1 cellular context compared by ENCODE assay signal in the genomic region with DNA sequence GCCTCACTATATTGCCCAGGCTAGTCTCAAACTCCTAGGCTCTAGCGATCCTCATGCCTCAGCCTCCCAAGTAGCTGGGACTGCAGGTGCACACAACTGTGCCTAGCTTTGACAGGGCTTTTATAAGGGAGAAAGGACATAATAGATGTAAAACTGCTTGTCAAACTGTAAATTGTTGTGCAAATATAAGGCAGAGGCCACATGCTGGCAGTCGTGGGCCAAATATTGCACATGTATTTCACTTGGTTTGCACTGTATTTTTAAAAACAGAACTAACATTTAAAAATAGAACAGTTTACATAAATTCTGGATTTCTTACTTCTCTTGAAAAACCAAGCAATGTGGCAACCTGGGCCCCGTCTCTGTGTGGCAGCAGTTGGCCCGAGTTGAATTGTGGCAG.
TF ChIP-seq lines count a peak whose summit lies in the region.

No MANE protein-coding gene starts in this region.

TF ChIP-seq in WTC11, 78 proteins besides CTCF, POLR2A, EP300 and RAD21 (continued from another document):
- no peak for TF ChIP-seq RELA (CRISPR knock-in tag; IDR thresholded peaks at IDR 0.05; ENCODE audit: borderline replicate concordance)
- TF ChIP-seq, protein P1, sequence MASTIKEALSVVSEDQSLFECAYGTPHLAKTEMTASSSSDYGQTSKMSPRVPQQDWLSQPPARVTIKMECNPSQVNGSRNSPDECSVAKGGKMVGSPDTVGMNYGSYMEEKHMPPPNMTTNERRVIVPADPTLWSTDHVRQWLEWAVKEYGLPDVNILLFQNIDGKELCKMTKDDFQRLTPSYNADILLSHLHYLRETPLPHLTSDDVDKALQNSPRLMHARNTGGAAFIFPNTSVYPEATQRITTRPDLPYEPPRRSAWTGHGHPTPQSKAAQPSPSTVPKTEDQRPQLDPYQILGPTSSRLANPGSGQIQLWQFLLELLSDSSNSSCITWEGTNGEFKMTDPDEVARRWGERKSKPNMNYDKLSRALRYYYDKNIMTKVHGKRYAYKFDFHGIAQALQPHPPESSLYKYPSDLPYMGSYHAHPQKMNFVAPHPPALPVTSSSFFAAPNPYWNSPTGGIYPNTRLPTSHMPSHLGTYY (CRISPR knock-in tag; IDR thresholded peaks at IDR 0.05) = no peak
- TF ChIP-seq, protein P2, sequence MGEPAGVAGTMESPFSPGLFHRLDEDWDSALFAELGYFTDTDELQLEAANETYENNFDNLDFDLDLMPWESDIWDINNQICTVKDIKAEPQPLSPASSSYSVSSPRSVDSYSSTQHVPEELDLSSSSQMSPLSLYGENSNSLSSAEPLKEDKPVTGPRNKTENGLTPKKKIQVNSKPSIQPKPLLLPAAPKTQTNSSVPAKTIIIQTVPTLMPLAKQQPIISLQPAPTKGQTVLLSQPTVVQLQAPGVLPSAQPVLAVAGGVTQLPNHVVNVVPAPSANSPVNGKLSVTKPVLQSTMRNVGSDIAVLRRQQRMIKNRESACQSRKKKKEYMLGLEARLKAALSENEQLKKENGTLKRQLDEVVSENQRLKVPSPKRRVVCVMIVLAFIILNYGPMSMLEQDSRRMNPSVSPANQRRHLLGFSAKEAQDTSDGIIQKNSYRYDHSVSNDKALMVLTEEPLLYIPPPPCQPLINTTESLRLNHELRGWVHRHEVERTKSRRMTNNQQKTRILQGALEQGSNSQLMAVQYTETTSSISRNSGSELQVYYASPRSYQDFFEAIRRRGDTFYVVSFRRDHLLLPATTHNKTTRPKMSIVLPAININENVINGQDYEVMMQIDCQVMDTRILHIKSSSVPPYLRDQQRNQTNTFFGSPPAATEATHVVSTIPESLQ (CRISPR knock-in tag; IDR thresholded peaks at IDR 0.05) = no peak
